Comparison of ENCODE assay signal across 11 cellular contexts in genomic region chr19:38543286-38543806, GRCh38.
A peak's percentile ranks its signal among the peaks of the same experiment; 100 is the strongest.
DNase-seq lines count a peak whose midpoint lies in the region; ATAC-seq and TF ChIP-seq lines count a peak whose summit lies in the region.
"Had no signal": no experiment of that assay in that cellular context is flagged by ENCODE, and none has a peak within 500 bp of the region (broad histone marks: within the 10 kb centered on the region; RNA-seq: fewer than 3 reads in every experiment).

No MANE protein-coding gene starts in this region.

- TF ChIP-seq CTCF in 22Rv1 (IDR thresholded peaks at IDR 0.05) (no peak), RWPE2 (IDR thresholded peaks at IDR 0.05; ENCODE audit: poor library complexity, severe bottlenecking) (no peak), fibroblast of the aortic adventitia (IDR thresholded peaks at IDR 0.05; ENCODE audit: insufficient read depth, low read length) (no peak)

- DNase-seq in RWPE2 (ENCODE audit: low spot score) (no peak), fibroblast of the aortic adventitia (ENCODE audit: low read depth) (no peak), HCEC 1CT (no peak), NCI-H345 treated with DMSO at 0.1 percent for 48 hours (lab: John Stamatoyannopoulos, UW; ENCODE audit: unreplicated experiment) (no peak), hepatic stellate cell (ENCODE audit: low spot score) (no peak)
- DNase-seq: NCI-H1694 had no signal

- peaks cover 12% of the 10 kb centered on the region; the same call in 1 of the 2 replicates for H3K4me1 ChIP-seq in ES-I3 (ENCODE audit: insufficient read depth, low read length)
- H3K4me1 ChIP-seq in RWPE2 (ENCODE audit: insufficient read depth, poor library complexity, severe bottlenecking), result peaks cover 8% of the 10 kb centered on the region

- peak overlapping the region; percentile 81 for H3K27ac ChIP-seq in 22Rv1
- H3K27ac ChIP-seq in RWPE2 (ENCODE audit: poor library complexity, severe bottlenecking), result peak overlapping the region; percentile 80
- H3K27ac ChIP-seq: WERI-Rb-1 had no signal

- no peaks in the 10 kb centered on the region for H3K27me3 ChIP-seq in RWPE2 (ENCODE audit: insufficient read depth, poor library complexity, severe bottlenecking)

- H3K4me3 ChIP-seq in RWPE2 (ENCODE audit: severe bottlenecking) (peak overlapping the region; percentile 22), fibroblast of the aortic adventitia (ENCODE audit: low read depth, low read length) (peak overlapping the region; percentile 28)

- H3K9me3 ChIP-seq in ES-I3 (ENCODE audit: control insufficient read depth, insufficient read depth, low read length) (no peaks in the 10 kb centered on the region), RWPE2 (ENCODE audit: severe bottlenecking) (no peaks in the 10 kb centered on the region)
- H3K9me3 ChIP-seq: Caco-2 had no signal

- peak overlapping the region; percentile 51; the same call in 1 of the 2 replicates for H3K9ac ChIP-seq in ES-I3 (ENCODE audit: low read depth, low read length)

- ATAC-seq in RWPE2 (ENCODE audit: low read depth), result no peak
- ATAC-seq in GM18498 (IDR thresholded peaks at IDR 0.05; ENCODE audit: unreplicated experiment), result no peak

- H3K36me3 ChIP-seq in ES-I3 (ENCODE audit: insufficient read depth, low read length) (no peaks in the 10 kb centered on the region), RWPE2 (ENCODE audit: low read depth) (no peaks in the 10 kb centered on the region)
- H3K36me3 ChIP-seq: WERI-Rb-1 had no signal
